32 cellular contexts compared by ENCODE assay signal in the genomic region with DNA sequence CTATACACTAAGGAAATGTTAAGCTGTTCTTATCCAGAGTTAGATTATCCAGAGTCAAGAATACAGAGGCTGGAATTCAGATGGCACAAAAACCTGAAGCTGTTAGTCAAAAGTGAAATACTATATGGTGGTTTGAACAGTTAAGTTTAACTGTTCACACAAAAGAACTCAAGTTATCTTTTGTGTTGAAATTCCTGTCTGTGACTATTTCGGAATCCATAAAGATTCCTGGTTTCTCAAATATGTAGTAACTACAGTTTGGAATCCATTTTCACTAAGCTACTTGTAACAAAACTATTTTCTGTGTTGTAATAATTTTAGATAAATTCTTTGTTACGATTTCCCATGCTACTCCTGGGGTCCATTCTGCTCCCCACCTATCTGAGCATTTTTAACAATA.
"Had no signal": no experiment of that assay in that cellular context is flagged by ENCODE, and none has a peak within 500 bp of the region (broad histone marks: within the 10 kb centered on the region; RNA-seq: fewer than 3 reads in every experiment).

No MANE protein-coding gene starts in this region.

- H3K9me3 Mint-ChIP-seq: activated CD4-positive, alpha-beta memory T cell treated with anti-CD3 and anti-CD28 coated beads, Interleukin-2, amount 10 ng/mL, durations not matched to agents 7 days and 5 days; activated CD4-positive, alpha-beta T cell treated with anti-CD3 and anti-CD28 coated beads, Interleukin-2, amount 10 ng/mL, durations not matched to agents 7 days and 5 days; activated T-cell treated with anti-CD3 and anti-CD28 coated beads, Interleukin-2, amount 50 U/mL, for 24 hours; activated T-cell treated with anti-CD3 and anti-CD28 coated beads, Interleukin-2, amount 50 U/mL, for 72 hours had no signal

- H3K4me1 ChIP-seq: ascending aorta, breast epithelium, colonic mucosa, foreskin keratinocyte, gastrocnemius medialis, heart left ventricle had no signal

- H3K27me3 Mint-ChIP-seq: activated CD4-positive, alpha-beta memory T cell treated with anti-CD3 and anti-CD28 coated beads, Interleukin-2, amount 10 ng/mL, durations not matched to agents 7 days and 5 days; activated CD4-positive, alpha-beta T cell treated with anti-CD3 and anti-CD28 coated beads, Interleukin-2, amount 10 ng/mL, durations not matched to agents 7 days and 5 days; activated naive CD8-positive, alpha-beta T cell; activated T-cell treated with anti-CD3 and anti-CD28 coated beads, Interleukin-2, amount 50 U/mL, for 24 hours had no signal

- H3K4me1 Mint-ChIP-seq: activated CD4-positive, alpha-beta memory T cell treated with anti-CD3 and anti-CD28 coated beads, Interleukin-2, amount 10 ng/mL, durations not matched to agents 7 days and 5 days; activated CD4-positive, alpha-beta T cell treated with anti-CD3 and anti-CD28 coated beads, Interleukin-2, amount 10 ng/mL, durations not matched to agents 7 days and 5 days had no signal

- H3K36me3 ChIP-seq: adrenal gland, breast epithelium, cardiac muscle cell, colonic mucosa had no signal

- H3K4me3 Mint-ChIP-seq: activated CD4-positive, alpha-beta memory T cell treated with anti-CD3 and anti-CD28 coated beads, Interleukin-2, amount 10 ng/mL, durations not matched to agents 7 days and 5 days; activated CD4-positive, alpha-beta T cell treated with anti-CD3 and anti-CD28 coated beads, Interleukin-2, amount 10 ng/mL, durations not matched to agents 7 days and 5 days; activated naive CD8-positive, alpha-beta T cell; activated T-cell treated with anti-CD3 and anti-CD28 coated beads, Interleukin-2, amount 50 U/mL, for 24 hours; activated T-cell treated with anti-CD3 and anti-CD28 coated beads, Interleukin-2, amount 50 U/mL, for 72 hours; brain; WTC11 had no signal

- H3K27ac ChIP-seq: adrenal gland, ascending aorta, breast epithelium, cardiac muscle cell, colonic mucosa, epithelial cell of prostate, esophagus squamous epithelium, foreskin keratinocyte, gastrocnemius medialis, heart left ventricle had no signal

- ATAC-seq: activated T-cell treated with anti-CD3 and anti-CD28 coated beads, Interleukin-2, amount 50 U/mL, for 72 hours; foreskin keratinocyte; gastrocnemius medialis; heart left ventricle; WTC11 had no signal

- H3K27me3 ChIP-seq: adrenal gland, ascending aorta, breast epithelium, cardiac muscle cell, colonic mucosa, esophagus squamous epithelium, foreskin keratinocyte, gastrocnemius medialis, heart left ventricle had no signal

- H3K4me3 ChIP-seq: adrenal gland, ascending aorta, breast epithelium, cardiac muscle cell, colonic mucosa, esophagus squamous epithelium, gastrocnemius medialis, heart left ventricle had no signal

- H3K9me3 ChIP-seq: adrenal gland, ascending aorta, breast epithelium, colonic mucosa, esophagus squamous epithelium, gastrocnemius medialis had no signal

- DNase-seq: activated CD4-positive, alpha-beta memory T cell treated with anti-CD3 and anti-CD28 coated beads, Interleukin-2, amount 10 ng/mL, durations not matched to agents 7 days and 5 days; activated CD4-positive, alpha-beta T cell treated with anti-CD3 and anti-CD28 coated beads for 1 hour; activated CD4-positive, alpha-beta T cell treated with anti-CD3 and anti-CD28 coated beads for 4 hours; activated CD4-positive, alpha-beta T cell treated with anti-CD3 and anti-CD28 coated beads, Interleukin-2, amount 10 ng/mL, durations not matched to agents 7 days and 5 days; activated CD4-positive, alpha-beta T cell treated with anti-CD3 and anti-CD28 coated beads, Interleukin-2, amount 50 U/mL, for 4 hours; activated CD8-positive, alpha-beta memory T cell treated with anti-CD3 and anti-CD28 coated beads, Interleukin-2, amount 50 U/mL, for 48 hours; activated effector memory CD4-positive, alpha-beta T cell treated with Interleukin-2 at 50 U/mL for 16 hours; activated gamma-delta T cell treated with Interleukin-2 at 50 U/mL for 16 hours; activated naive CD4-positive, alpha-beta T cell treated with anti-CD3 and anti-CD28 coated beads, Interleukin-2, amount 50 U/mL, for 16 hours; activated naive CD4-positive, alpha-beta T cell treated with Interleukin-2 at 50 U/mL for 16 hours; activated T-cell treated with anti-CD3 and anti-CD28 coated beads for 4 hours; activated T-cell treated with anti-CD3 and anti-CD28 coated beads, Interleukin-2, amount 50 U/mL, for 24 hours; activated T-cell treated with anti-CD3 and anti-CD28 coated beads, Interleukin-2, amount 50 U/mL, for 72 hours; adrenal gland; central memory CD4-positive, alpha-beta T cell; cerebellar nuclear complex; colonic mucosa; effector CD8-positive, alpha-beta T cell; esophagus squamous epithelium; foreskin keratinocyte; gastrocnemius medialis; glutamatergic neuron; heart left ventricle; T-helper 1 cell; T-helper 2 cell had no signal

- H3K27ac Mint-ChIP-seq: activated CD4-positive, alpha-beta memory T cell treated with anti-CD3 and anti-CD28 coated beads, Interleukin-2, amount 10 ng/mL, durations not matched to agents 7 days and 5 days; activated CD4-positive, alpha-beta T cell treated with anti-CD3 and anti-CD28 coated beads, Interleukin-2, amount 10 ng/mL, durations not matched to agents 7 days and 5 days; activated naive CD8-positive, alpha-beta T cell; activated T-cell treated with anti-CD3 and anti-CD28 coated beads, Interleukin-2, amount 50 U/mL, for 24 hours; activated T-cell treated with anti-CD3 and anti-CD28 coated beads, Interleukin-2, amount 50 U/mL, for 72 hours; brain; WTC11 had no signal
